17 cellular contexts compared by ENCODE assay signal in genomic region chr3:39137991-39138803, GRCh38. TPM values are rescaled to one million over a fixed set of nuclear protein-coding genes. Genes with fewer than 3 reads are reported as not detected.
DNase-seq lines count a peak whose midpoint lies in the region; ATAC-seq and TF ChIP-seq lines count a peak whose summit lies in the region.
"Had no signal": no experiment of that assay in that cellular context is flagged by ENCODE, and none has a peak within 500 bp of the region (broad histone marks: within the 10 kb centered on the region; RNA-seq: fewer than 3 reads in every experiment).

No MANE protein-coding gene starts in this region.

- DNase-seq in activated CD4-positive, alpha-beta T cell treated with anti-CD3 and anti-CD28 coated beads for 36 hours = peak; percentile 30
- DNase-seq in activated CD4-positive, alpha-beta T cell treated with anti-CD3 and anti-CD28 coated beads for 1 hour = no peak
- DNase-seq in RWPE1 (ENCODE audit: low spot score) = no peak
- DNase-seq in osteoblast (ENCODE audit: insufficient read length, low spot score, missing footprints) = peak; percentile 77
- DNase-seq in NCI-H1105 treated with DMSO at 0.1 percent for 48 hours (lab: John Stamatoyannopoulos, UW) = no peak
- no peak for DNase-seq in putamen (ENCODE audit: low spot score)
- no peak for DNase-seq in dermis blood vessel endothelial cell
- DNase-seq: 8988T; activated CD4-positive, alpha-beta T cell treated with anti-CD3 and anti-CD28 coated beads, Interleukin-2, amount 50 U/mL, for 4 hours; activated naive CD4-positive, alpha-beta T cell treated with Interleukin-2 at 50 U/mL for 16 hours; esophagus squamous epithelium; NCI-H187 treated with DMSO at 0.1 percent for 48 hours; NCI-H526; stimulated activated CD4-positive, alpha-beta T cell treated with anti-CD3 and anti-CD28 coated beads, Interleukin-1b, Interleukin-23, amount 100 ng/mL, for 48 hours had no signal

- H3K27ac ChIP-seq in RWPE1 = peak overlapping the region; percentile 62
- H3K27ac ChIP-seq in cingulate gyrus (ENCODE audit: low read depth, low read length) = peak overlapping the region; percentile 32
- no peak overlapping the region for H3K27ac ChIP-seq in osteoblast (ENCODE audit: low read depth, low read length)

- H3K4me2 ChIP-seq in osteoblast (ENCODE audit: insufficient read depth, low read length) = no peak overlapping the region

- peaks cover 33% of the 10 kb centered on the region for H3K4me1 Mint-ChIP-seq in activated CD4-positive, alpha-beta T cell treated with anti-CD3 and anti-CD28 coated beads for 36 hours

- no peak overlapping the region for H2AFZ ChIP-seq in osteoblast (ENCODE audit: low read length)

- TF ChIP-seq CTCF in RWPE1 (conservative IDR thresholded peaks at IDR 0.05; ENCODE audit: low read depth) = no peak
- TF ChIP-seq CTCF in osteoblast (IDR thresholded peaks at IDR 0.05; ENCODE audit: extremely low read depth, low read depth, low read length) = no peak

- H3K79me2 ChIP-seq in osteoblast (ENCODE audit: insufficient read depth, low read length) = peaks cover 30% of the 10 kb centered on the region

- no peak overlapping the region for H3K4me3 Mint-ChIP-seq in activated CD4-positive, alpha-beta T cell treated with anti-CD3 and anti-CD28 coated beads for 36 hours

- peak; percentile 4 for ATAC-seq in activated CD4-positive, alpha-beta T cell treated with anti-CD3 and anti-CD28 coated beads for 36 hours

- H3K36me3 ChIP-seq in osteoblast (ENCODE audit: insufficient read depth, low read length) = peaks cover 36% of the 10 kb centered on the region

- intact Hi-C loops in activated CD4-positive, alpha-beta T cell treated with anti-CD3 and anti-CD28 coated beads for 36 hours (cut with DNase I, micrococcal nuclease) = no loop called here

- no peak overlapping the region for H3K27ac Mint-ChIP-seq in activated CD4-positive, alpha-beta T cell treated with anti-CD3 and anti-CD28 coated beads for 36 hours

- no peak overlapping the region for H3K4me3 ChIP-seq in osteoblast (ENCODE audit: insufficient read depth, low read length)
- H3K4me3 ChIP-seq: esophagus squamous epithelium, upper lobe of left lung had no signal

- no peaks in the 10 kb centered on the region for H3K27me3 Mint-ChIP-seq in activated CD4-positive, alpha-beta T cell treated with anti-CD3 and anti-CD28 coated beads for 36 hours

- H3K27me3 ChIP-seq in osteoblast (ENCODE audit: insufficient read depth, low read length) = no peaks in the 10 kb centered on the region
- H3K27me3 ChIP-seq: esophagus squamous epithelium, upper lobe of left lung had no signal

- H3K9me3 ChIP-seq in osteoblast (ENCODE audit: low read depth, low read length) = no peaks in the 10 kb centered on the region
- H3K9me3 ChIP-seq: esophagus squamous epithelium, upper lobe of left lung had no signal

- no peaks in the 10 kb centered on the region for H3K9me3 Mint-ChIP-seq in activated CD4-positive, alpha-beta T cell treated with anti-CD3 and anti-CD28 coated beads for 36 hours (ENCODE audit: low read depth)

- POLR2A ChIA-PET in activated CD4-positive, alpha-beta T cell treated with anti-CD3 and anti-CD28 coated beads for 36 hours (lab: Charles Lee) = interaction anchor here (0.9 to 2.7 kb wide), 3 partner anchors 10 to 54 kb away, joined by 4 to 12 read pairs (median 4); partner anchors contain the start of gene XIRP1
- POLR2A ChIA-PET in RWPE1 (lab: Yijun Ruan, JAX; ENCODE audit: low non-redundant PET) = no interaction called here

- CTCF ChIA-PET in activated CD4-positive, alpha-beta T cell treated with anti-CD3 and anti-CD28 coated beads for 36 hours (lab: Charles Lee) = interaction anchor here (2.0 kb wide), 1 partner anchor 150 kb away, joined by 7 read pairs; no protein-coding TSS in a partner anchor
- CTCF ChIA-PET in RWPE1 (lab: Yijun Ruan, JAX) = interaction anchor here (0.6 kb wide), 1 partner anchor 50 kb away, joined by 4 read pairs; no protein-coding TSS in a partner anchor

- H3K4me1 ChIP-seq in osteoblast (ENCODE audit: insufficient read depth, low read length) = peaks cover 13% of the 10 kb centered on the region

- H3K36me3 Mint-ChIP-seq in activated CD4-positive, alpha-beta T cell treated with anti-CD3 and anti-CD28 coated beads for 36 hours (ENCODE audit: low read depth) = peaks cover 38% of the 10 kb centered on the region

- H4K20me1 ChIP-seq in osteoblast (ENCODE audit: insufficient read depth, low read length) = peaks cover 28% of the 10 kb centered on the region

RNA-seq across cellular contexts. Expression of gene CSRNP1, which starts 15.2 kb away (rescaled TPM):
- total RNA-seq in activated CD4-positive, alpha-beta T cell treated with anti-CD3 and anti-CD28 coated beads for 36 hours = 10 to 100 TPM; 68.3 to 78.5 TPM
- 5.8 and 8.0 TPM in 2 replicates for total RNA-seq in osteoblast
- total RNA-seq in dermis blood vessel endothelial cell = 9.2 and 15.1 TPM in 2 replicates

RNA-seq across cellular contexts. Expression of gene TTC21A, which starts 30.7 kb away (rescaled TPM):
- 1 to 10 TPM; 1.8 to 2.3 TPM for total RNA-seq in activated CD4-positive, alpha-beta T cell treated with anti-CD3 and anti-CD28 coated beads for 36 hours
- total RNA-seq in osteoblast (6.9 and 8.5 TPM in 2 replicates), dermis blood vessel endothelial cell (1.5 and 1.9 TPM in 2 replicates)

RNA-seq across cellular contexts. Expression of gene GORASP1, which starts 30.8 kb away (rescaled TPM):
- total RNA-seq in activated CD4-positive, alpha-beta T cell treated with anti-CD3 and anti-CD28 coated beads for 36 hours = 10 to 100 TPM; 23.0 to 23.8 TPM
- total RNA-seq in osteoblast = 44.5 and 46.0 TPM in 2 replicates
- total RNA-seq in dermis blood vessel endothelial cell = 36.4 and 41.2 TPM in 2 replicates

RNA-seq across cellular contexts. Expression of gene XIRP1, which starts 54.2 kb away (rescaled TPM):
- 1 to 10 TPM; 1.4 to 2.2 TPM for total RNA-seq in activated CD4-positive, alpha-beta T cell treated with anti-CD3 and anti-CD28 coated beads for 36 hours
- total RNA-seq in osteoblast (under 0.01 TPM in 2 replicates), dermis blood vessel endothelial cell (not detected in 2 replicates)
- total RNA-seq: renal cortical epithelial cell had no signal

Comparison
In these comparisons a context has a peak if more than half of its experiments do, and no peak if none do; other contexts are left out.
1. DNase-seq: peak in activated CD4-positive, alpha-beta T cell treated with anti-CD3 and anti-CD28 coated beads for 36 hours (single experiment) and osteoblast (single experiment); none in activated CD4-positive, alpha-beta T cell treated with anti-CD3 and anti-CD28 coated beads for 1 hour (single experiment), RWPE1 (single experiment), NCI-H1105 treated with DMSO at 0.1 percent for 48 hours (single experiment), putamen (single experiment) and dermis blood vessel endothelial cell (single experiment).